Comparison of ENCODE assay signal across 26 cellular contexts in genomic region chr4:99826016-99826415, GRCh38. TPM values are rescaled to one million over a fixed set of nuclear protein-coding genes. Genes with fewer than 3 reads are reported as not detected.
"Had no signal": no experiment of that assay in that cellular context is flagged by ENCODE, and none has a peak within 500 bp of the region (broad histone marks: within the 10 kb centered on the region; RNA-seq: fewer than 3 reads in every experiment).

No MANE protein-coding gene starts in this region.

- H3K27ac Mint-ChIP-seq: activated CD4-positive, alpha-beta memory T cell treated with anti-CD3 and anti-CD28 coated beads for 36 hours; natural killer cell had no signal

- H3K36me3 ChIP-seq: gastroesophageal sphincter, right atrium auricular region, transverse colon, uterus had no signal

- H3K9me3 ChIP-seq: gastroesophageal sphincter, right atrium auricular region, spleen, testis, transverse colon, uterus had no signal

- H3K4me1 ChIP-seq: gastroesophageal sphincter, testis, uterus had no signal

- FAIRE-seq: colon had no signal

- H3K27me3 Mint-ChIP-seq: activated CD4-positive, alpha-beta memory T cell treated with anti-CD3 and anti-CD28 coated beads for 36 hours; activated CD4-positive, alpha-beta T cell treated with anti-CD3 and anti-CD28 coated beads, Interleukin-2, amount 10 ng/mL, durations not matched to agents 24 days and 14 days; activated T-helper 17 cell treated with anti-CD3 and anti-CD28 coated beads, Interleukin-2, amount 50 U/mL, for 72 hours; memory B cell; T-helper 17 cell had no signal

- H3K4me3 Mint-ChIP-seq: activated CD4-positive, alpha-beta memory T cell treated with anti-CD3 and anti-CD28 coated beads for 36 hours; activated CD4-positive, alpha-beta T cell treated with anti-CD3 and anti-CD28 coated beads, Interleukin-2, amount 10 ng/mL, durations not matched to agents 24 days and 14 days; activated T-helper 17 cell treated with anti-CD3 and anti-CD28 coated beads, Interleukin-2, amount 50 U/mL, for 72 hours; natural killer cell; T-helper 17 cell had no signal

- H3K4me3 ChIP-seq: gastroesophageal sphincter, hepatocyte, right atrium auricular region, spleen, testis, transverse colon, uterus had no signal

- H3K36me3 Mint-ChIP-seq: natural killer cell had no signal

- H3K79me2 ChIP-seq: hepatocyte had no signal

- ATAC-seq: activated naive CD4-positive, alpha-beta T cell treated with anti-CD3 and anti-CD28 coated beads, Interleukin-2, amount 50 U/mL, for 72 hours; activated T-helper 17 cell treated with anti-CD3 and anti-CD28 coated beads, Interleukin-2, amount 50 U/mL, for 72 hours; gastroesophageal sphincter; left cardiac atrium; natural killer cell; stimulated activated naive CD8-positive, alpha-beta T cell treated with anti-CD3 and anti-CD28 coated beads, Interleukin-15, Interleukin-2, amounts not matched to agents 100 U/mL and 50 U/mL, for 24 hours; T-helper 17 cell had no signal

- H3K9me3 Mint-ChIP-seq: activated CD4-positive, alpha-beta memory T cell treated with anti-CD3 and anti-CD28 coated beads for 36 hours; activated CD4-positive, alpha-beta T cell treated with anti-CD3 and anti-CD28 coated beads, Interleukin-2, amount 10 ng/mL, durations not matched to agents 24 days and 14 days; activated naive CD4-positive, alpha-beta T cell treated with anti-CD3 and anti-CD28 coated beads, Interleukin-2, amount 50 U/mL, for 72 hours; activated T-helper 17 cell treated with anti-CD3 and anti-CD28 coated beads, Interleukin-2, amount 50 U/mL, for 72 hours; memory B cell; natural killer cell had no signal

- H3K4me2 ChIP-seq: hepatocyte had no signal

- H2AFZ ChIP-seq: hepatocyte had no signal

- H3K27ac ChIP-seq: gastroesophageal sphincter, hepatocyte, right atrium auricular region, spleen, testis, transverse colon, uterus had no signal

- H3K27me3 ChIP-seq: gastroesophageal sphincter, hepatocyte, right atrium auricular region, spleen, testis, transverse colon, uterus had no signal

- DNase-seq: activated CD4-positive, alpha-beta memory T cell treated with anti-CD3 and anti-CD28 coated beads for 36 hours; activated CD4-positive, alpha-beta T cell treated with anti-CD3 and anti-CD28 coated beads, Interleukin-2, amount 10 ng/mL, durations not matched to agents 24 days and 14 days; activated CD4-positive, CD25-positive, alpha-beta regulatory T cell treated with anti-CD3 and anti-CD28 coated beads, Interleukin-2, amount 50 U/mL, for 72 hours; activated CD8-positive, alpha-beta memory T cell treated with anti-CD3 and anti-CD28 coated beads, Interleukin-2, amount 50 U/mL, for 4 hours; activated T-cell treated with anti-CD3 and anti-CD28 coated beads, Interleukin-2, amount 50 U/mL, for 1 hour; dermis blood vessel endothelial cell; effector CD4-positive, alpha-beta T cell; left cardiac atrium; midbrain; natural killer cell; spleen; stimulated activated naive CD8-positive, alpha-beta T cell treated with anti-CD3 and anti-CD28 coated beads, Interleukin-15, Interleukin-2, amounts not matched to agents 100 U/mL and 50 U/mL, for 24 hours; SW 1271; T-helper 17 cell; T1000; testis; transverse colon; uterus had no signal

RNA-seq across cellular contexts. Expression of gene DAPP1, which starts 9.4 kb away (rescaled TPM):
- total RNA-seq: dermis blood vessel endothelial cell, pulmonary artery endothelial cell had no signal
